ENCODE assay signal across 13 cellular contexts in genomic region chr2:19850526-19851050, GRCh38. TPM values are rescaled to one million over a fixed set of nuclear protein-coding genes. Genes with fewer than 3 reads are reported as not detected.
DNase-seq lines count a peak whose midpoint lies in the region; ATAC-seq, FAIRE-seq and TF ChIP-seq lines count a peak whose summit lies in the region.
"Had no signal": no experiment of that assay in that cellular context is flagged by ENCODE, and none has a peak within 500 bp of the region (broad histone marks: within the 10 kb centered on the region; RNA-seq: fewer than 3 reads in every experiment).

No MANE protein-coding gene starts in this region.

- H3K36me3 ChIP-seq in IMR-90 (ENCODE audit: control insufficient read depth, insufficient read depth, low read length): no peaks in the 10 kb centered on the region
- H3K36me3 ChIP-seq in bronchial epithelial cell (ENCODE audit: control insufficient read depth, insufficient read depth, low read length): no peaks in the 10 kb centered on the region
- no peaks in the 10 kb centered on the region for H3K36me3 ChIP-seq in mesenchymal stem cell (ENCODE audit: control insufficient read depth in 1 of 2, insufficient read depth in 2 of 2, low read depth in 1 of 2, low read length in 2 of 2)

- H3K23ac ChIP-seq in IMR-90 (ENCODE audit: low read depth, low read length): no peak overlapping the region
- H3K23ac ChIP-seq in mesenchymal stem cell (ENCODE audit: low read length in 2 of 2): no peak overlapping the region

- H3K79me1 ChIP-seq in IMR-90 (ENCODE audit: low read depth in 1 of 2, low read length in 2 of 2): no peaks in the 10 kb centered on the region
- H3K79me1 ChIP-seq in mesenchymal stem cell (replicated peaks; ENCODE audit: low read length, poor library complexity, severe bottlenecking): no peaks in the 10 kb centered on the region

- no peak for TF ChIP-seq CTCF in IMR-90 (conservative IDR thresholded peaks at IDR 0.05; ENCODE audit: low read depth, low read length)
- no peak for TF ChIP-seq CTCF in bronchial epithelial cell (IDR thresholded peaks at IDR 0.05; ENCODE audit: insufficient read depth, low read length, severe bottlenecking)

- H3K4me1 ChIP-seq in IMR-90 (ENCODE audit: control insufficient read depth, insufficient read depth, low read length) (no peaks in the 10 kb centered on the region), mesenchymal stem cell (ENCODE audit: control insufficient read depth, insufficient read depth, low read depth, low read length) (peaks cover 10% of the 10 kb centered on the region)

- dilution Hi-C loops in IMR-90 (cut with HindIII; ENCODE audit: low sequenced_read_pairs, unreplicated experiment): no loop called here

- H3K18ac ChIP-seq in IMR-90 (ENCODE audit: low read depth, low read length) (no peak overlapping the region), mesenchymal stem cell (ENCODE audit: low read depth in 1 of 2, low read length in 2 of 2) (no peak overlapping the region)

- POLR2A ChIA-PET in IMR-90 (lab: Charles Lee; ENCODE audit: unreplicated experiment): interaction anchor here (0.6 kb wide), 1 partner anchor 135 kb away, joined by 3 read pairs; no protein-coding TSS in a partner anchor

- H2AK5ac ChIP-seq in IMR-90 (ENCODE audit: low read depth, low read length): no peak overlapping the region
- H2AK5ac ChIP-seq in mesenchymal stem cell (ENCODE audit: low read length, severe bottlenecking): peak overlapping the region; percentile 7

- H3K27me3 ChIP-seq in IMR-90 (ENCODE audit: control insufficient read depth, insufficient read depth, low read length): peaks cover 8% of the 10 kb centered on the region
- H3K27me3 ChIP-seq in bronchial epithelial cell (ENCODE audit: control insufficient read depth, insufficient read depth, low read length): no peaks in the 10 kb centered on the region
- H3K27me3 ChIP-seq in mesenchymal stem cell (ENCODE audit: control insufficient read depth in 1 of 2, insufficient read depth in 1 of 2, low read length in 2 of 2): peaks cover 0 to 19% of the 10 kb centered on the region in 2 experiments

- H4K20me1 ChIP-seq in IMR-90 (ENCODE audit: insufficient read depth, low read length): no peaks in the 10 kb centered on the region

- ATAC-seq in IMR-90 (ENCODE audit: low read depth): no peak
- ATAC-seq in GM21723 (IDR thresholded peaks at IDR 0.05; ENCODE audit: unreplicated experiment): no peak
- ATAC-seq in GM21825 (IDR thresholded peaks at IDR 0.05; ENCODE audit: unreplicated experiment): no peak
- ATAC-seq: GM12878 had no signal

- in situ Hi-C loops in IMR-90 (cut with MboI; ENCODE audit: low sequenced_read_pairs): loop anchor here (10.0 kb wide), 2 partner anchors 166 to 1416 kb away; no protein-coding TSS in a partner anchor

- CTCF ChIA-PET in IMR-90 (lab: Yijun Ruan, JAX): no interaction called here

- no peak overlapping the region for H4K8ac ChIP-seq in IMR-90 (ENCODE audit: low read depth in 2 of 2, low read length in 2 of 2)
- H4K8ac ChIP-seq in mesenchymal stem cell (ENCODE audit: low read length): no peak overlapping the region

- 0 out of 2 replicates have a peak overlapping the region, but pooled peaks have one; percentile 3 for H2BK20ac ChIP-seq in IMR-90 (ENCODE audit: low read depth, low read length)

- no TSS peak for BruUV-seq in IMR-90 (replicated peaks; lab: Mats Ljungman, UMichigan)

- DNase-seq in IMR-90 (no peak), bronchial epithelial cell (ENCODE audit: low read depth) (no peak), mesenchymal stem cell (no peak), ureter (ENCODE audit: low spot score) (peak; percentile 28)
- DNase-seq in effector CD4-positive, alpha-beta T cell: no peak
- DNase-seq: C1 segment of cervical spinal cord; CD4-positive, alpha-beta T cell; DMS79 had no signal

- FAIRE-seq in bronchial epithelial cell (lab: Jason Lieb, UNC): peak; percentile 43
- FAIRE-seq: A204.1, GM12878, GM18507 had no signal

- no peak overlapping the region for H4K5ac ChIP-seq in IMR-90 (ENCODE audit: low read depth, low read length)

- no peak overlapping the region for H3K27ac ChIP-seq in IMR-90 (ENCODE audit: insufficient read depth, low read length)
- no peak overlapping the region for H3K27ac ChIP-seq in mesenchymal stem cell (ENCODE audit: low read length, poor library complexity, severe bottlenecking)

- intact Hi-C loops in IMR-90 (cut with micrococcal nuclease): no loop called here

- H2BK5ac ChIP-seq in IMR-90 (ENCODE audit: low read depth, low read length, poor library complexity, severe bottlenecking) (no peak overlapping the region), mesenchymal stem cell (ENCODE audit: low read depth, low read length, poor library complexity, severe bottlenecking) (no peak overlapping the region)

- H3K9me1 ChIP-seq in IMR-90 (ENCODE audit: insufficient read depth, low read length): peaks cover 8% of the 10 kb centered on the region; the same call in 1 of the 2 replicates

- H2AK9ac ChIP-seq in IMR-90 (replicated peaks; ENCODE audit: low read depth, low read length, poor library complexity): no peak overlapping the region

- no CpG with 5 or more reads among the region's 4 CpGs for WGBS in IMR-90 (ENCODE audit: extremely low coverage in 2 of 2, insufficient read length in 1 of 2), 2 experiments
- 82% methylated on average over 2 of the region's 4 CpGs for WGBS in mesenchymal stem cell

- no peak overlapping the region for H2BK120ac ChIP-seq in IMR-90 (ENCODE audit: low read depth, low read length)
- H2BK120ac ChIP-seq in mesenchymal stem cell (ENCODE audit: low read depth, low read length): no peak overlapping the region

- H3K9ac ChIP-seq in IMR-90 (ENCODE audit: low read depth, low read length) (no peak overlapping the region), mesenchymal stem cell (ENCODE audit: low read length) (no peak overlapping the region)

- H3K4ac ChIP-seq in IMR-90 (ENCODE audit: low read depth, low read length) (no peak overlapping the region), mesenchymal stem cell (ENCODE audit: low read depth in 1 of 2, low read length in 2 of 2) (no peak overlapping the region)

- H2AFZ ChIP-seq in IMR-90 (replicated peaks; ENCODE audit: low read length, poor library complexity): no peak overlapping the region
- H2AFZ ChIP-seq in mesenchymal stem cell (ENCODE audit: low read depth, low read length): no peak overlapping the region

- H3K4me2 ChIP-seq in IMR-90 (ENCODE audit: low read depth, low read length) (no peak overlapping the region), mesenchymal stem cell (ENCODE audit: low read length, poor library complexity, severe bottlenecking) (no peak overlapping the region)

- TF ChIP-seq RAD21 in IMR-90 (IDR thresholded peaks at IDR 0.05; ENCODE audit: low read length): no peak

- H3K9me3 ChIP-seq in IMR-90 (ENCODE audit: control insufficient read depth, insufficient read depth, low read length): no peaks in the 10 kb centered on the region; the same call in 1 of the 2 replicates
- no peaks in the 10 kb centered on the region for H3K9me3 ChIP-seq in mesenchymal stem cell (ENCODE audit: control insufficient read depth, low read length)

- H4K91ac ChIP-seq in IMR-90 (ENCODE audit: insufficient read depth, low read depth, low read length): no peak overlapping the region
- H4K91ac ChIP-seq in mesenchymal stem cell (ENCODE audit: low read length): no peak overlapping the region

- H3K56ac ChIP-seq in IMR-90 (ENCODE audit: extremely low read depth, insufficient read depth, low read length): no peak overlapping the region

- no peak overlapping the region for H3K14ac ChIP-seq in IMR-90 (replicated peaks; ENCODE audit: low read depth, low read length)
- H3K14ac ChIP-seq in mesenchymal stem cell (ENCODE audit: low read length in 2 of 2): no peak overlapping the region

- H2BK15ac ChIP-seq in IMR-90 (ENCODE audit: low read depth, low read length): no peak overlapping the region
- H2BK15ac ChIP-seq in mesenchymal stem cell (ENCODE audit: low read depth, poor library complexity, severe bottlenecking): no peak overlapping the region

- H3K4me3 ChIP-seq in IMR-90 (ENCODE audit: insufficient read depth, low read depth, low read length) (no peak overlapping the region), bronchial epithelial cell (ENCODE audit: low read depth, low read length) (no peak overlapping the region), mesenchymal stem cell (ENCODE audit: insufficient read depth in 1 of 2, low read depth in 1 of 2, low read length in 2 of 2) (no peak overlapping the region)
- H3K4me3 ChIP-seq: GM12878 had no signal

- no peak for TF ChIP-seq POLR2A in IMR-90 (IDR thresholded peaks at IDR 0.05; ENCODE audit: low read depth, low read length)

- H2BK12ac ChIP-seq in mesenchymal stem cell (ENCODE audit: low read length in 2 of 2): no peak overlapping the region

TF ChIP-seq in IMR-90, 13 proteins besides CTCF, POLR2A, EP300 and RAD21 (continues in another document):
- TF ChIP-seq MAZ (IDR thresholded peaks at IDR 0.05; ENCODE audit: borderline replicate concordance, low read depth, low read length) (no peak), FOS (IDR thresholded peaks at IDR 0.05; ENCODE audit: low read depth, low read length) (no peak), RCOR1 (IDR thresholded peaks at IDR 0.05; ENCODE audit: insufficient replicate concordance, low read length) (no peak), ELK1 (IDR thresholded peaks at IDR 0.05; ENCODE audit: borderline replicate concordance, low read depth, low read length) (no peak), NFE2L2 (IDR thresholded peaks at IDR 0.05; ENCODE audit: low read depth, low read length) (no peak), MXI1 (IDR thresholded peaks at IDR 0.05; ENCODE audit: borderline replicate concordance, low read depth, low read length) (no peak), BHLHE40 (IDR thresholded peaks at IDR 0.05; ENCODE audit: low read depth, low read length) (no peak), CHD1 (IDR thresholded peaks at IDR 0.05; ENCODE audit: low read depth, low read length) (no peak), SMC3 (IDR thresholded peaks at IDR 0.05; ENCODE audit: low read depth, low read length) (no peak)

RNA-seq across cellular contexts. Expression of gene TTC32, which starts 51.2 kb away (rescaled TPM):
- total RNA-seq in IMR-90 (2012; rRNA removed) (1.1 and 1.9 TPM in 2 replicates), bronchial epithelial cell (4.2 and 7.7 TPM in 2 replicates), ureter (19.3 TPM)
- 2.5 and 3.9 TPM in 2 replicates for polyA plus RNA-seq in IMR-90 (2012; rRNA removed)
- polyA plus RNA-seq in IMR-90 (2012; cell fraction: cytosol; rRNA removed): 1.1 and 1.5 TPM in 2 replicates
- 7.9 and 15.0 TPM in 2 replicates for polyA plus RNA-seq in IMR-90 (2012; cell fraction: nucleus; rRNA removed; ENCODE audit: low replicate concordance)
- 5.0 TPM for polyA plus RNA-seq in mesenchymal stem cell (2013, experiment 1 of 2)
- polyA plus RNA-seq in mesenchymal stem cell (2013, experiment 2 of 2): 6.9 TPM
